In genomic region chr18:1657888-1658287, GRCh38 we compare ENCODE assay signal across 29 cellular contexts.
"Had no signal": no experiment of that assay in that cellular context is flagged by ENCODE, and none has a peak within 500 bp of the region (broad histone marks: within the 10 kb centered on the region; RNA-seq: fewer than 3 reads in every experiment).

No MANE protein-coding gene starts in this region.

- H3K36me3 ChIP-seq: adrenal gland, esophagus muscularis mucosa, gastroesophageal sphincter, heart right ventricle had no signal

- H3K9me3 ChIP-seq: adrenal gland, body of pancreas, esophagus muscularis mucosa, gastroesophageal sphincter, heart right ventricle had no signal

- H3K27me3 ChIP-seq: adrenal gland, body of pancreas, esophagus muscularis mucosa, gastroesophageal sphincter, heart right ventricle had no signal

- H3K27ac ChIP-seq: adrenal gland, body of pancreas, esophagus muscularis mucosa, gastroesophageal sphincter, heart right ventricle had no signal

- H3K4me3 ChIP-seq: adrenal gland, body of pancreas, esophagus muscularis mucosa, gastroesophageal sphincter, heart right ventricle had no signal

- H3K4me1 ChIP-seq: adrenal gland, body of pancreas, esophagus muscularis mucosa, gastroesophageal sphincter, heart right ventricle had no signal

- ATAC-seq: activated CD4-positive, alpha-beta T cell treated with anti-CD3 and anti-CD28 coated beads for 36 hours; activated CD8-positive, alpha-beta memory T cell treated with anti-CD3 and anti-CD28 coated beads, Interleukin-2, amount 10 ng/mL, durations not matched to agents 7 days and 5 days; activated CD8-positive, alpha-beta T cell treated with anti-CD3 and anti-CD28 coated beads, Interleukin-2, amount 10 ng/mL, durations not matched to agents 7 days and 5 days; activated naive CD8-positive, alpha-beta T cell treated with anti-CD3 and anti-CD28 coated beads, Interleukin-2, amount 50 U/mL, for 24 hours; body of pancreas; effector memory CD8-positive, alpha-beta T cell; gastroesophageal sphincter; heart right ventricle had no signal

- DNase-seq: activated CD4-positive, alpha-beta memory T cell treated with anti-CD3 and anti-CD28 coated beads for 36 hours; activated CD4-positive, alpha-beta T cell treated with anti-CD3 and anti-CD28 coated beads for 36 hours; activated CD4-positive, alpha-beta T cell treated with anti-CD3 and anti-CD28 coated beads, Interleukin-2, amount 10 ng/mL, durations not matched to agents 24 days and 14 days; activated CD4-positive, CD25-positive, alpha-beta regulatory T cell; activated CD4-positive, CD25-positive, alpha-beta regulatory T cell treated with anti-CD3 and anti-CD28 coated beads, Interleukin-2, amount 50 U/mL, for 72 hours; activated CD8-positive, alpha-beta memory T cell treated with anti-CD3 and anti-CD28 coated beads, Interleukin-2, amount 10 ng/mL, durations not matched to agents 7 days and 5 days; activated CD8-positive, alpha-beta memory T cell treated with anti-CD3 and anti-CD28 coated beads, Interleukin-2, amount 50 U/mL, for 4 hours; activated CD8-positive, alpha-beta T cell treated with anti-CD3 and anti-CD28 coated beads, Interleukin-2, amount 10 ng/mL, durations not matched to agents 7 days and 5 days; activated effector memory CD4-positive, alpha-beta T cell treated with anti-CD3 and anti-CD28 coated beads, Interleukin-2, amount 50 U/mL, for 16 hours; activated naive CD4-positive, alpha-beta T cell treated with anti-CD3 and anti-CD28 coated beads for 36 hours; activated naive CD8-positive, alpha-beta T cell treated with anti-CD3 and anti-CD28 coated beads for 36 hours; activated naive CD8-positive, alpha-beta T cell treated with anti-CD3 and anti-CD28 coated beads, Interleukin-2, amount 50 U/mL, for 24 hours; activated T-cell treated with anti-CD3 and anti-CD28 coated beads, Interleukin-2, amount 50 U/mL, for 1 hour; activated T-cell treated with anti-CD3 and anti-CD28 coated beads, Interleukin-2, amount 50 U/mL, for 48 hours; adrenal gland; amygdala; aorta; body of pancreas; caudate nucleus; cortex of kidney; dermis blood vessel endothelial cell; effector CD4-positive, alpha-beta T cell; effector memory CD8-positive, alpha-beta T cell; erythroblast; foreskin melanocyte; heart right ventricle; T-helper 2 cell had no signal
